In genomic region chr2:38079111-38080052, GRCh38 we compare ENCODE assay signal across 23 cellular contexts. TPM values are rescaled to one million over a fixed set of nuclear protein-coding genes. Genes with fewer than 3 reads are reported as not detected.
DNase-seq lines count a peak whose midpoint lies in the region; ATAC-seq, FAIRE-seq and TF ChIP-seq lines count a peak whose summit lies in the region.
"Had no signal": no experiment of that assay in that cellular context is flagged by ENCODE, and none has a peak within 500 bp of the region (broad histone marks: within the 10 kb centered on the region; RNA-seq: fewer than 3 reads in every experiment).

No MANE protein-coding gene starts in this region.

- FAIRE-seq in endothelial cell of umbilical vein (lab: Jason Lieb, UNC): no peak
- FAIRE-seq: GM12878, kidney, TTC549 had no signal

- H3K27me3 Mint-ChIP-seq in GM23338 (ENCODE audit: insufficient read depth, low read depth, poor library complexity): peaks cover 43% of the 10 kb centered on the region
- H3K27me3 Mint-ChIP-seq in osteocyte (ENCODE audit: unreplicated experiment): no peaks in the 10 kb centered on the region

- H3K4me3 Mint-ChIP-seq in GM23338 (no peak overlapping the region; the same call in 2 of the 3 replicates), osteocyte (ENCODE audit: unreplicated experiment) (no peak overlapping the region)
- H3K4me3 Mint-ChIP-seq: activated naive CD4-positive, alpha-beta T cell treated with anti-CD3 and anti-CD28 coated beads for 36 hours; effector memory CD8-positive, alpha-beta T cell had no signal

- H3K9me2 ChIP-seq in GM23338 (ENCODE audit: insufficient read depth): no peaks in the 10 kb centered on the region

- H3K4me1 ChIP-seq in GM23338 (ENCODE audit: insufficient read depth): peaks cover 39% of the 10 kb centered on the region
- H3K4me1 ChIP-seq in endothelial cell of umbilical vein (ENCODE audit: control insufficient read depth, extremely low read depth, insufficient read depth, low read length): peaks cover 16% of the 10 kb centered on the region
- H3K4me1 ChIP-seq in colonic mucosa: peaks cover 11% of the 10 kb centered on the region
- peaks cover 7% of the 10 kb centered on the region for H3K4me1 ChIP-seq in effector memory CD4-positive, alpha-beta T cell (ENCODE audit: control insufficient read depth, insufficient read depth, low read length, poor library complexity, severe bottlenecking)
- H3K4me1 ChIP-seq: BE2C had no signal

- intact Hi-C loops in endothelial cell of umbilical vein (cut with micrococcal nuclease) (loop anchor here (10.0 kb wide), 2 partner anchors 195 to 295 kb away; partner anchors contain the start of gene ATL2), colonic mucosa (cut with DNase I) (no loop called here)

- no peaks in the 10 kb centered on the region for H3K79me2 ChIP-seq in GM23338 (replicated peaks; ENCODE audit: insufficient read depth)
- no peaks in the 10 kb centered on the region for H3K79me2 ChIP-seq in endothelial cell of umbilical vein (ENCODE audit: control insufficient read depth, insufficient read depth, low read length)

- POLR2A ChIA-PET in endothelial cell of umbilical vein (lab: Charles Lee): no interaction called here

- no peak overlapping the region for H3K27ac Mint-ChIP-seq in GM23338
- peak overlapping the region; percentile 28 for H3K27ac Mint-ChIP-seq in osteocyte (ENCODE audit: unreplicated experiment)
- H3K27ac Mint-ChIP-seq: activated naive CD4-positive, alpha-beta T cell treated with anti-CD3 and anti-CD28 coated beads for 36 hours; effector memory CD8-positive, alpha-beta T cell had no signal

- H3K9me3 ChIP-seq in endothelial cell of umbilical vein (replicated peaks; ENCODE audit: control insufficient read depth, insufficient read depth, low read length) (no peaks in the 10 kb centered on the region), colonic mucosa (no peaks in the 10 kb centered on the region)
- no peaks in the 10 kb centered on the region for H3K9me3 ChIP-seq in effector memory CD4-positive, alpha-beta T cell (ENCODE audit: control insufficient read depth, low read length)
- H3K9me3 ChIP-seq: BE2C, upper lobe of left lung had no signal

- peak overlapping the region; percentile 22; the same call in 1 of the 2 replicates for H3K4me3 ChIP-seq in GM23338
- H3K4me3 ChIP-seq in endothelial cell of umbilical vein (replicated peaks in 1 of 3; ENCODE audit: insufficient read depth in 1 of 3, low read depth in 1 of 3, low read length in 3 of 3): no peak overlapping the region
- no peak overlapping the region for H3K4me3 ChIP-seq in colonic mucosa
- H3K4me3 ChIP-seq in effector memory CD4-positive, alpha-beta T cell (ENCODE audit: insufficient read depth, low read depth, low read length, poor library complexity, severe bottlenecking): no peak overlapping the region
- H3K4me3 ChIP-seq: GM12878, upper lobe of left lung had no signal

- CTCF ChIA-PET in endothelial cell of umbilical vein (lab: Charles Lee): interaction anchor here (0.9 kb wide), 1 partner anchor 10 kb away, joined by 3 read pairs; no protein-coding TSS in a partner anchor

- no TSS peak for BruUV-seq in endothelial cell of umbilical vein (replicated peaks; lab: Mats Ljungman, UMichigan)

- H3K27ac ChIP-seq in GM23338 (ENCODE audit: low read depth) (peak overlapping the region; percentile 57; the same call in 1 of the 2 replicates), endothelial cell of umbilical vein (ENCODE audit: insufficient read depth, low read depth, low read length) (no peak overlapping the region), colonic mucosa (no peak overlapping the region)
- H3K27ac ChIP-seq in effector memory CD4-positive, alpha-beta T cell (ENCODE audit: insufficient read depth, low read length, poor library complexity, severe bottlenecking): no peak overlapping the region
- H3K27ac ChIP-seq: brain microvascular endothelial cell, upper lobe of left lung had no signal

- H3K36me3 Mint-ChIP-seq in GM23338 (ENCODE audit: low read depth) (peaks cover 4% of the 10 kb centered on the region), osteocyte (ENCODE audit: unreplicated experiment) (peaks cover 1% of the 10 kb centered on the region)

- no peaks in the 10 kb centered on the region; the same call in 2 of the 3 replicates for H3K9me3 Mint-ChIP-seq in GM23338
- H3K9me3 Mint-ChIP-seq in osteocyte (ENCODE audit: unreplicated experiment): no peaks in the 10 kb centered on the region
- H3K9me3 Mint-ChIP-seq: activated naive CD4-positive, alpha-beta T cell treated with anti-CD3 and anti-CD28 coated beads for 36 hours; effector memory CD8-positive, alpha-beta T cell had no signal

- H4K20me1 ChIP-seq in GM23338 (replicated peaks; ENCODE audit: insufficient read depth) (no peaks in the 10 kb centered on the region), endothelial cell of umbilical vein (replicated peaks; ENCODE audit: control insufficient read depth, extremely low read depth, insufficient read depth, low read length) (no peaks in the 10 kb centered on the region)

- peaks cover 18% of the 10 kb centered on the region; the same call in 1 of the 2 replicates for H3F3A ChIP-seq in GM23338 (replicated peaks; ENCODE audit: low read depth)

- H3K9ac ChIP-seq in endothelial cell of umbilical vein (replicated peaks; ENCODE audit: extremely low read depth, insufficient read depth, low read length) (no peak overlapping the region), colonic mucosa (ENCODE audit: low read depth in 2 of 2, low read length in 2 of 2) (no peak overlapping the region)

- peak; percentile 75 for DNase-seq in GM23338 (ENCODE audit: low spot score)
- DNase-seq in OCI-M1 (lab: John Stamatoyannopoulos, UW): peak; percentile 85
- no peak for DNase-seq in endothelial cell of umbilical vein (ENCODE audit: low read depth, low spot score)
- no peak for DNase-seq in osteocyte (ENCODE audit: extremely low spot score, unreplicated experiment)
- no peak for DNase-seq in colonic mucosa
- DNase-seq in effector memory CD4-positive, alpha-beta T cell: no peak
- DNase-seq in HPDE6-E6E7 (ENCODE audit: extremely low spot score): no peak
- DNase-seq: activated CD4-positive, alpha-beta T cell treated with anti-CD3 and anti-CD28 coated beads for 48 hours; activated naive CD4-positive, alpha-beta T cell treated with anti-CD3 and anti-CD28 coated beads for 36 hours; BE2C; brain microvascular endothelial cell; DMS79; effector memory CD8-positive, alpha-beta T cell; kidney; NCI-H1092; NCI-H187 treated with DMSO at 0.1 percent for 48 hours; NCI-H2227 treated with DMSO at 0.1 percent for 48 hours; NCI-H774; SHP77 treated with DMSO at 0.1 percent for 48 hours; upper lobe of left lung had no signal

- dilution Hi-C loops in endothelial cell of umbilical vein (cut with MboI; ENCODE audit: extremely low pct_ligation_motif_present, low sequenced_read_pairs): no loop called here

- H2AFZ ChIP-seq in GM23338 (no peak overlapping the region), endothelial cell of umbilical vein (ENCODE audit: low read depth, low read length) (no peak overlapping the region)

- TF ChIP-seq POLR2A in endothelial cell of umbilical vein (IDR thresholded peaks at IDR 0.05; ENCODE audit: low read depth, low read length): no peak

- no peaks in the 10 kb centered on the region for H3K9me1 ChIP-seq in endothelial cell of umbilical vein (replicated peaks; ENCODE audit: control insufficient read depth, extremely low read depth, insufficient read depth, low read length)

- H3K4me1 Mint-ChIP-seq in GM23338 (peaks cover 56% of the 10 kb centered on the region), osteocyte (ENCODE audit: unreplicated experiment) (peaks cover 23% of the 10 kb centered on the region)

- no peaks in the 10 kb centered on the region for H3K36me3 ChIP-seq in GM23338 (ENCODE audit: insufficient read depth)
- H3K36me3 ChIP-seq in endothelial cell of umbilical vein (ENCODE audit: control insufficient read depth in 2 of 2, extremely low read depth in 1 of 2, insufficient read depth in 2 of 2, low read length in 2 of 2): no peaks in the 10 kb centered on the region
- no peaks in the 10 kb centered on the region for H3K36me3 ChIP-seq in colonic mucosa
- H3K36me3 ChIP-seq in effector memory CD4-positive, alpha-beta T cell (ENCODE audit: control insufficient read depth, insufficient read depth, low read length): no peaks in the 10 kb centered on the region
- H3K36me3 ChIP-seq: BE2C, brain microvascular endothelial cell, upper lobe of left lung had no signal

- ATAC-seq in GM23338 (peak; percentile 15), HG03521 (IDR thresholded peaks at IDR 0.05; ENCODE audit: unreplicated experiment) (no peak)
- ATAC-seq: effector memory CD8-positive, alpha-beta T cell; GM12878 had no signal

- H3K27me3 ChIP-seq in GM23338 (ENCODE audit: insufficient read depth): peaks cover 33% of the 10 kb centered on the region
- H3K27me3 ChIP-seq in endothelial cell of umbilical vein (ENCODE audit: control insufficient read depth in 2 of 2, insufficient read depth in 2 of 2, low read length in 2 of 2): peaks cover 26 to 33% of the 10 kb centered on the region in 2 experiments
- H3K27me3 ChIP-seq in colonic mucosa: peaks cover 24% of the 10 kb centered on the region
- peaks cover 16% of the 10 kb centered on the region for H3K27me3 ChIP-seq in effector memory CD4-positive, alpha-beta T cell (replicated peaks; ENCODE audit: control insufficient read depth, insufficient read depth, low read length, poor library complexity, severe bottlenecking)
- H3K27me3 ChIP-seq: BE2C had no signal

- H3K4me2 ChIP-seq in GM23338 (peak overlapping the region; percentile 71), endothelial cell of umbilical vein (ENCODE audit: insufficient read depth, low read length) (no peak overlapping the region)

- TF ChIP-seq CTCF in GM23338 (conservative IDR thresholded peaks at IDR 0.05; ENCODE audit: low read depth in 2 of 2): no peak
- TF ChIP-seq CTCF in endothelial cell of umbilical vein (IDR thresholded peaks at IDR 0.05; ENCODE audit: extremely low read depth in 1 of 2, insufficient read depth in 1 of 2, low read depth in 1 of 2, low read length in 2 of 2): no peak
- TF ChIP-seq CTCF in osteocyte (IDR thresholded peaks at IDR 0.05): no peak
- TF ChIP-seq CTCF in colonic mucosa (IDR thresholded peaks at IDR 0.05): no peak

RNA-seq across cellular contexts. Expression of gene CYP1B1, which starts 3.4 kb away (rescaled TPM):
- 2.6 and 6.2 TPM in 2 replicates for total RNA-seq in GM23338 (2014; rRNA removed; shearing (Covaris generic))
- 2.4 and 3.3 TPM in 2 replicates for polyA plus RNA-seq in GM23338 (2016; fragmentation: Nextera tagmentation; extraction: Ambion mirVana)
- not detected in 2 replicates for total RNA-seq in endothelial cell of umbilical vein
- polyA plus RNA-seq in endothelial cell of umbilical vein: 0.01 TPM in 1 of 2 replicates, not detected in the other
- 0.08 TPM in 1 of 2 replicates, not detected in the other for polyA plus RNA-seq in endothelial cell of umbilical vein (2011; cell fraction: cytosol; rRNA removed)
- polyA plus RNA-seq in endothelial cell of umbilical vein (2011; cell fraction: nucleus; rRNA removed): 0.21 TPM in 1 of 2 replicates, not detected in the other
- polyA plus RNA-seq in endothelial cell of umbilical vein (2012): not detected in 2 replicates
- not detected in 2 replicates for polyA minus RNA-seq in endothelial cell of umbilical vein
- polyA minus RNA-seq in endothelial cell of umbilical vein (2011; cell fraction: cytosol; rRNA and poly(A)+ RNA removed): 6.0 TPM
- polyA minus RNA-seq in endothelial cell of umbilical vein (2011; cell fraction: nucleus; rRNA and poly(A)+ RNA removed): not detected in 2 replicates
- total RNA-seq in osteocyte: 137 and 145 TPM in 2 replicates
- total RNA-seq in colonic mucosa: 1 to 10 TPM; 1.3 to 3.5 TPM

Comparison
In these comparisons a context has a peak if more than half of its experiments do, and no peak if none do; other contexts are left out.
1. DNase-seq: peak in GM23338 (single experiment) and OCI-M1 (single experiment); none in endothelial cell of umbilical vein (single experiment), osteocyte (single experiment), colonic mucosa (single experiment), effector memory CD4-positive, alpha-beta T cell (0 of 3) and HPDE6-E6E7 (single experiment).
2. RNA of gene CYP1B1, which starts 3.4 kb away (total RNA-seq): 137 to 145 TPM in osteocyte; 2.6 to 6.2 TPM in GM23338, 1.3 to 3.5 TPM in colonic mucosa and not detected in endothelial cell of umbilical vein; every median in the first group is over 10 times any median in the second.